Comparison of ENCODE assay signal across 9 cellular contexts in genomic region chr16:66988197-66988788, GRCh38. TPM values are rescaled to one million over a fixed set of nuclear protein-coding genes. Genes with fewer than 3 reads are reported as not detected.
DNase-seq lines count a peak whose midpoint lies in the region; ATAC-seq, FAIRE-seq and TF ChIP-seq lines count a peak whose summit lies in the region.
"Had no signal": no experiment of that assay in that cellular context is flagged by ENCODE, and none has a peak within 500 bp of the region (broad histone marks: within the 10 kb centered on the region; RNA-seq: fewer than 3 reads in every experiment).

CES4A (plus strand) TSS chr16:66988589; CDS start chr16:66988773, 184 bp downstream.

- WGBS in upper lobe of left lung, 2 donors, result 79 to 82% methylated on average over 9 to 11 of the region's 11 CpGs
- 64 to 76% (median 75%) methylated on average over 11 of the region's 11 CpGs for WGBS in stomach, 5 donors

- no peak for TF ChIP-seq CTCF in upper lobe of left lung (IDR thresholded peaks at IDR 0.05)
- TF ChIP-seq CTCF in stomach (IDR thresholded peaks at IDR 0.05), result no peak

- H3K4me3 ChIP-seq in upper lobe of left lung (no peak within 1 kb of the TSS), stomach (no peak within 1 kb of the TSS)

- ATAC-seq in Right ventricle myocardium inferior, result peak; percentile 13
- ATAC-seq in Right ventricle myocardium superior (ENCODE audit: poor library complexity), result no peak
- ATAC-seq in left lobe of liver, result peak; percentile 90
- ATAC-seq in upper lobe of left lung (ENCODE audit: low FRiP score in 2 of 2), result peak in 1 of 2 donors; percentile 10

- DNase-seq in Right ventricle myocardium inferior (ENCODE audit: missing footprints) (no peak), Right ventricle myocardium superior (no peak), amniotic epithelial cell (ENCODE audit: low read depth) (peak; percentile 82), left lobe of liver (ENCODE audit: low spot score) (peak; percentile 86), upper lobe of left lung (no peak), AG08396 (ENCODE audit: low spot score) (no peak), stomach (no peak), GM12892 (ENCODE audit: insufficient read length) (no peak)
- DNase-seq: NCI-H1417 had no signal

- H3K27me3 ChIP-seq in upper lobe of left lung (no peaks in the 10 kb centered on the region), stomach (no peaks in the 10 kb centered on the region)

- no peak within 1 kb of the TSS for H3K27ac ChIP-seq in upper lobe of left lung
- H3K27ac ChIP-seq in stomach, result no peak within 1 kb of the TSS

- TF ChIP-seq EP300 in upper lobe of left lung (IDR thresholded peaks at IDR 0.05) (no peak), stomach (IDR thresholded peaks at IDR 0.05) (no peak)

- intact Hi-C loops in Right ventricle myocardium inferior (cut with DNase I), result no loop called here
- intact Hi-C loops in Right ventricle myocardium superior (cut with DNase I), result no loop called here
- intact Hi-C loops in stomach (cut with DNase I; ENCODE audit: low total_unique reads), result no loop called here

- H3K4me1 ChIP-seq in upper lobe of left lung (no peaks in the 10 kb centered on the region), stomach (no peaks in the 10 kb centered on the region)

- FAIRE-seq in GM12892 (lab: Jason Lieb, UNC), result no peak

- no peak for TF ChIP-seq POLR2A in upper lobe of left lung (IDR thresholded peaks at IDR 0.05)
- no peak for TF ChIP-seq POLR2A in stomach (IDR thresholded peaks at IDR 0.05)
- no peak for TF ChIP-seq POLR2A in GM12892 (IDR thresholded peaks at IDR 0.05; ENCODE audit: low read depth, low read length)

- no peaks in the 10 kb centered on the region for H3K36me3 ChIP-seq in upper lobe of left lung
- H3K36me3 ChIP-seq in stomach, result no peaks in the 10 kb centered on the region

- H3K9me3 ChIP-seq in upper lobe of left lung (no peaks in the 10 kb centered on the region), stomach (no peaks in the 10 kb centered on the region)

RNA-seq across cellular contexts. Expression of gene CES4A, which starts in this region (rescaled TPM):
- 4.6 TPM for total RNA-seq in Right ventricle myocardium inferior
- 6.2 TPM for total RNA-seq in Right ventricle myocardium superior
- 67.7 TPM for total RNA-seq in left lobe of liver
- total RNA-seq in upper lobe of left lung, result 10 to 100 TPM in 5 of 6 donors, 1 to 10 TPM in 1; 9.9 to 39.7 (median 20.2) TPM
- total RNA-seq in stomach, result 10 to 100 TPM in 2 of 5 donors, 1 to 10 TPM in 3; 3.3 to 22.3 (median 7.0) TPM
- polyA plus RNA-seq in stomach, result 10 to 100 TPM in 1 of 3 donors, 1 to 10 TPM in 2; 3.2 to 16.5 (median 3.7) TPM
- 2.4 TPM for polyA plus RNA-seq in GM12892 (2012; ENCODE audit: missing spikeins)

Comparison
In these comparisons a context has a peak if more than half of its experiments do, and no peak if none do; other contexts are left out.
1. DNase-seq: peak in amniotic epithelial cell (single experiment) and left lobe of liver (single experiment); none in Right ventricle myocardium inferior (single experiment), Right ventricle myocardium superior (single experiment), upper lobe of left lung (0 of 2), AG08396 (single experiment), stomach (single experiment) and GM12892 (single experiment).